ENCODE assay signal across 9 cellular contexts in the genomic region with DNA sequence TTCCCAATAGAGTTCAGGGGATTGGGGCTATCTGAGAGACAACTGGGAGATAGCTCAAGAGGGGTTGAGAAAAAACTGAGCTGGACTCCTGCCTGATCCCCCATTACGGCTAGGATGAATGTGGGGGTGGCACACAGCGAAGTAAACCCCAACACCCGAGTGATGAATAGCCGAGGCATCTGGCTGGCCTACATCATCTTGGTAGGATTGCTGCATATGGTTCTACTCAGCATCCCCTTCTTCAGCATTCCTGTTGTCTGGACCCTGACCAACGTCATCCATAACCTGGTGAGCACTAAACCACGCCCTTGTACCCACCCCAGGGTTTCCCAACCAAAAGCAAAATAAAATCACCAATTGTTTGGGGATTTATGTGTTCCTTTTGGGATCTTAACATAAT. TPM values are rescaled to one million over a fixed set of nuclear protein-coding genes. Genes with fewer than 3 reads are reported as not detected.
DNase-seq lines count a peak whose midpoint lies in the region; TF ChIP-seq lines count a peak whose summit lies in the region.
"Had no signal": no experiment of that assay in that cellular context is flagged by ENCODE, and none has a peak within 500 bp of the region (broad histone marks: within the 10 kb centered on the region; RNA-seq: fewer than 3 reads in every experiment).

No MANE protein-coding gene starts in this region.

- H3K79me2 ChIP-seq in OCI-LY3 (ENCODE audit: low read length), result peaks cover 54% of the 10 kb centered on the region

- H3K36me3 Mint-ChIP-seq in HFFc6 (ENCODE audit: low read depth), result peaks cover 30% of the 10 kb centered on the region

- H3K9ac ChIP-seq in ES-I3 (ENCODE audit: low read depth, low read length) (peak overlapping the region; percentile 59), OCI-LY3 (ENCODE audit: low read length) (peak overlapping the region; percentile 91), skeletal muscle satellite cell (ENCODE audit: low read depth, low read length) (peak overlapping the region; percentile 87)

- H3K27ac Mint-ChIP-seq in HFFc6, result no peak overlapping the region
- H3K27ac Mint-ChIP-seq: activated T-helper 1 cell treated with anti-CD3 and anti-CD28 coated beads, Interleukin-12 subunit alpha, Interleukin-12 subunit beta, Interleukin-2, Interleukin-4 antibody, amounts not matched to agents 30 ng/mL and 10 ng/mL and 1 ng/mL, durations not matched to agents 14 hours and 24 hours and 36 hours had no signal

- H3K9me3 ChIP-seq in ES-I3 (ENCODE audit: control insufficient read depth, insufficient read depth, low read length) (no peaks in the 10 kb centered on the region), OCI-LY3 (ENCODE audit: insufficient read depth, low read length) (no peaks in the 10 kb centered on the region), esophagus squamous epithelium (no peaks in the 10 kb centered on the region), skeletal muscle satellite cell (replicated peaks; ENCODE audit: low read length) (no peaks in the 10 kb centered on the region)

- H3K36me3 ChIP-seq in ES-I3 (ENCODE audit: insufficient read depth, low read length) (peaks cover 19% of the 10 kb centered on the region), OCI-LY3 (replicated peaks; ENCODE audit: low read depth, low read length) (peaks cover 50% of the 10 kb centered on the region), esophagus squamous epithelium (peaks cover 6 to 64% (median 28%) of the 10 kb centered on the region in 3 donors), skeletal muscle satellite cell (ENCODE audit: insufficient read depth, low read length) (peaks cover 58% of the 10 kb centered on the region)

- H3K27me3 ChIP-seq in OCI-LY3 (ENCODE audit: low read depth, low read length), result no peaks in the 10 kb centered on the region
- H3K27me3 ChIP-seq in esophagus squamous epithelium, result no peaks in the 10 kb centered on the region
- H3K27me3 ChIP-seq in skeletal muscle satellite cell (ENCODE audit: control insufficient read depth, insufficient read depth, low read length), result no peaks in the 10 kb centered on the region

- no peak for TF ChIP-seq CTCF in OCI-LY3 (IDR thresholded peaks at IDR 0.05; ENCODE audit: low read depth, low read length)
- no peak for TF ChIP-seq CTCF in esophagus squamous epithelium (IDR thresholded peaks at IDR 0.05)
- no peak for TF ChIP-seq CTCF in HFFc6 (IDR thresholded peaks at IDR 0.05)

- H3K4me1 ChIP-seq in ES-I3 (ENCODE audit: insufficient read depth, low read length) (peaks cover 6% of the 10 kb centered on the region; the same call in 1 of the 2 replicates), OCI-LY3 (ENCODE audit: low read length) (peaks cover 17% of the 10 kb centered on the region), esophagus squamous epithelium (peaks cover 0 to 45% (median 37%) of the 10 kb centered on the region in 3 donors), skeletal muscle satellite cell (ENCODE audit: control insufficient read depth, insufficient read depth, low read length) (peaks cover 19% of the 10 kb centered on the region)

- TF ChIP-seq POLR2A in esophagus squamous epithelium (IDR thresholded peaks at IDR 0.05), result no peak

- H3K4me2 ChIP-seq in OCI-LY3 (ENCODE audit: low read length) (peak overlapping the region; percentile 99), skeletal muscle satellite cell (ENCODE audit: low read length) (peak overlapping the region; percentile 93)

- H3K4me3 ChIP-seq in OCI-LY3 (ENCODE audit: low read length) (peak overlapping the region; percentile 99), esophagus squamous epithelium (peak overlapping the region in 3 of 4 donors; percentile 67 to 94 (median 73)), skeletal muscle satellite cell (ENCODE audit: low read length) (peak overlapping the region; percentile 82)

- no peak overlapping the region for H3K27ac ChIP-seq in OCI-LY3 (ENCODE audit: low read length)
- peak overlapping the region; percentile 75 to 95 (median 92) for H3K27ac ChIP-seq in esophagus squamous epithelium

- no peaks in the 10 kb centered on the region for H3K9me3 Mint-ChIP-seq in HFFc6
- H3K9me3 Mint-ChIP-seq: activated T-helper 1 cell treated with anti-CD3 and anti-CD28 coated beads, Interleukin-12 subunit alpha, Interleukin-12 subunit beta, Interleukin-2, Interleukin-4 antibody, amounts not matched to agents 30 ng/mL and 10 ng/mL and 1 ng/mL, durations not matched to agents 14 hours and 24 hours and 36 hours; immature natural killer cell had no signal

- H3K27me3 Mint-ChIP-seq in HFFc6 (ENCODE audit: insufficient read depth), result no peaks in the 10 kb centered on the region

- DNase-seq in esophagus squamous epithelium (lab: John Stamatoyannopoulos, UW) (no peak), posterior vena cava (ENCODE audit: low spot score) (no peak), NCI-H1105 (lab: John Stamatoyannopoulos, UW) (no peak), HFFc6 (no peak)
- DNase-seq: immature natural killer cell had no signal

- peaks cover 2% of the 10 kb centered on the region for H4K20me1 ChIP-seq in OCI-LY3 (ENCODE audit: insufficient read depth, low read length)

- no peak overlapping the region for H2AFZ ChIP-seq in OCI-LY3 (ENCODE audit: low read depth, low read length)

- WGBS in esophagus squamous epithelium, 2 donors, result 52 to 70% methylated on average over 6 of the region's 6 CpGs

- peaks cover 29% of the 10 kb centered on the region for H3K4me1 Mint-ChIP-seq in HFFc6 (ENCODE audit: low read depth)

- intact Hi-C loops in esophagus squamous epithelium (cut with DNase I) (no loop called here), posterior vena cava (cut with DNase I) (no loop called here)

- no peak overlapping the region for H3K4me3 Mint-ChIP-seq in HFFc6
- H3K4me3 Mint-ChIP-seq: activated T-helper 1 cell treated with anti-CD3 and anti-CD28 coated beads, Interleukin-12 subunit alpha, Interleukin-12 subunit beta, Interleukin-2, Interleukin-4 antibody, amounts not matched to agents 30 ng/mL and 10 ng/mL and 1 ng/mL, durations not matched to agents 14 hours and 24 hours and 36 hours had no signal

RNA-seq across cellular contexts. Expression of a gene that starts 1.0 kb away (rescaled TPM):
- 10 to 100 TPM; 29.9 to 31.9 (median 31.1) TPM for total RNA-seq in esophagus squamous epithelium
- total RNA-seq in skeletal muscle satellite cell (2012; rRNA removed), result 17.0 and 19.7 TPM in 2 replicates
- total RNA-seq in posterior vena cava, result 10 to 100 TPM; 27.3 to 31.1 TPM
- 100 to 1,000 TPM in 1 of 6 experiments, 10 to 100 TPM in 5; 79.9 to 100 (median 90.1) TPM for total RNA-seq in HFFc6 (2021; fragmentation: NEBNext Ultra II Directional; extraction: Animal tissue kit (Norgen Biotek cat#: 25700))

RNA-seq across cellular contexts. Expression of a gene that starts 1.4 kb away (rescaled TPM):
- total RNA-seq in esophagus squamous epithelium, result 10 to 100 TPM; 22.6 to 60.1 (median 53.7) TPM
- 64.0 and 70.2 TPM in 2 replicates for total RNA-seq in skeletal muscle satellite cell (2012; rRNA removed)
- 10 to 100 TPM; 47.8 to 49.8 TPM for total RNA-seq in posterior vena cava
- 10 to 100 TPM; 68.9 to 85.5 (median 78.4) TPM for total RNA-seq in HFFc6 (2021; fragmentation: NEBNext Ultra II Directional; extraction: Animal tissue kit (Norgen Biotek cat#: 25700))

RNA-seq across cellular contexts. Expression of a gene that starts 10.5 kb away (rescaled TPM):
- total RNA-seq in esophagus squamous epithelium, result 10 to 100 TPM; 15.3 to 30.2 (median 19.9) TPM
- total RNA-seq in skeletal muscle satellite cell (2012; rRNA removed), result 32.7 and 36.5 TPM in 2 replicates
- 10 to 100 TPM; 23.0 to 24.7 TPM for total RNA-seq in posterior vena cava
- 10 to 100 TPM; 31.7 to 33.5 (median 32.5) TPM for total RNA-seq in HFFc6 (2021; fragmentation: NEBNext Ultra II Directional; extraction: Animal tissue kit (Norgen Biotek cat#: 25700))

RNA-seq across cellular contexts. Expression of a gene that starts 23.9 kb away (rescaled TPM):
- total RNA-seq in esophagus squamous epithelium, result 1 to 10 TPM; 1.5 to 3.1 (median 1.8) TPM
- 6.8 and 7.9 TPM in 2 replicates for total RNA-seq in skeletal muscle satellite cell (2012; rRNA removed)
- 10 to 100 TPM; 39.7 to 48.7 TPM for total RNA-seq in posterior vena cava
- total RNA-seq in HFFc6 (2021; fragmentation: NEBNext Ultra II Directional; extraction: Animal tissue kit (Norgen Biotek cat#: 25700)), result 10 to 100 TPM; 13.7 to 24.7 (median 21.4) TPM
- total RNA-seq: activated T-helper 1 cell treated with anti-CD3 and anti-CD28 coated beads, Interleukin-12 subunit alpha, Interleukin-12 subunit beta, Interleukin-2, Interleukin-4 antibody, amounts not matched to agents 30 ng/mL and 10 ng/mL and 1 ng/mL, durations not matched to agents 14 hours and 24 hours and 36 hours had no signal
